In genomic region chr7:231030-231857, GRCh38 we compare ENCODE assay signal across 15 cellular contexts. TPM values are rescaled to one million over a fixed set of nuclear protein-coding genes. Genes with fewer than 3 reads are reported as not detected.
DNase-seq lines count a peak whose midpoint lies in the region; ATAC-seq, FAIRE-seq and TF ChIP-seq lines count a peak whose summit lies in the region.
"Had no signal": no experiment of that assay in that cellular context is flagged by ENCODE, and none has a peak within 500 bp of the region (broad histone marks: within the 10 kb centered on the region; RNA-seq: fewer than 3 reads in every experiment).

No MANE protein-coding gene starts in this region.

- ATAC-seq in HG03571 (IDR thresholded peaks at IDR 0.05; ENCODE audit: unreplicated experiment) = no peak
- ATAC-seq: GM12878; naive thymus-derived CD8-positive, alpha-beta T cell had no signal

- POLR2A ChIA-PET in H1 (lab: Charles Lee; ENCODE audit: partially characterized antibody) = no interaction called here

- no peak overlapping the region; the same call in 1 of the 2 replicates for H3K27ac Mint-ChIP-seq in HFFc6
- peak overlapping the region; percentile 45 to 80 (median 49) for H3K27ac Mint-ChIP-seq in nephron
- H3K27ac Mint-ChIP-seq: CD4-positive, CD25-positive, alpha-beta regulatory T cell; naive thymus-derived CD8-positive, alpha-beta T cell had no signal

- H2BK20ac ChIP-seq in H1 (ENCODE audit: low read length) = no peak overlapping the region

- no peak overlapping the region for H4K91ac ChIP-seq in H1 (replicated peaks; ENCODE audit: insufficient read length, low read length)

- H3K4me1 ChIP-seq in H1 (replicated peaks in 1 of 4; ENCODE audit: control insufficient read depth in 3 of 4, insufficient read depth in 4 of 4, low read length in 3 of 4) (no peaks in the 10 kb centered on the region), SJCRH30 (no peaks in the 10 kb centered on the region)

- no peak overlapping the region for H2BK120ac ChIP-seq in H1 (replicated peaks; ENCODE audit: low read depth, low read length)

- H2BK15ac ChIP-seq in H1 (ENCODE audit: low read length) = no peak overlapping the region

- 0 out of 2 replicates have a peak overlapping the region, but pooled peaks have one; percentile 30 for H2BK5ac ChIP-seq in H1 (ENCODE audit: low read depth, low read length)

- H3K36me3 Mint-ChIP-seq in HFFc6 (ENCODE audit: low read depth) = no peaks in the 10 kb centered on the region
- H3K36me3 Mint-ChIP-seq in nephron (ENCODE audit: low read depth) = peaks cover 16% of the 10 kb centered on the region
- H3K36me3 Mint-ChIP-seq: CD4-positive, CD25-positive, alpha-beta regulatory T cell; naive thymus-derived CD8-positive, alpha-beta T cell had no signal

- H3K4me2 ChIP-seq in H1 (ENCODE audit: insufficient read depth in 1 of 2, low read depth in 2 of 2, low read length in 2 of 2) = no peak overlapping the region

- H3K4ac ChIP-seq in H1 (replicated peaks; ENCODE audit: insufficient read length, low read depth, low read length) = no peak overlapping the region

- CTCF ChIA-PET in H1 (lab: Charles Lee; ENCODE audit: partially characterized antibody) = interaction anchor here (0.7 to 5.0 kb wide), 11 partner anchors 11 to 189 kb away, joined by 3 to 22 read pairs (median 3); partner anchors contain the start of gene FOXL3

- no peak overlapping the region for H3K18ac ChIP-seq in H1 (ENCODE audit: extremely low read depth, low read length)

- H3K27me3 ChIP-seq in H1 (replicated peaks in 1 of 4; ENCODE audit: control insufficient read depth in 3 of 4, extremely low read depth in 1 of 4, insufficient read depth in 3 of 4, low read length in 3 of 4) (no peaks in the 10 kb centered on the region), SJCRH30 (no peaks in the 10 kb centered on the region)

- H3K4me3 Mint-ChIP-seq in HFFc6 (no peak overlapping the region), nephron (peak overlapping the region in 1 of 3 experiments; percentile 22)
- H3K4me3 Mint-ChIP-seq: CD4-positive, CD25-positive, alpha-beta regulatory T cell had no signal

- no peak overlapping the region for H3K23ac ChIP-seq in H1 (ENCODE audit: insufficient read length)

- no peak overlapping the region for H3K56ac ChIP-seq in H1 (replicated peaks; ENCODE audit: insufficient read length, low read depth, low read length)

- H2BK12ac ChIP-seq in H1 (ENCODE audit: low read depth, low read length) = no peak overlapping the region

- 83% methylated on average over 32 of the region's 38 CpGs; no CpG with 5 or more reads in 1 of the 2 experiments for WGBS in H1 (ENCODE audit: extremely low coverage in 1 of 2, insufficient coverage in 1 of 2, insufficient read length in 1 of 2, insufficient replicate concordance in 2 of 2, low coverage in 1 of 2, low lambda C conversion rate in 2 of 2, missing lambda C conversion rate in 1 of 2), 2 experiments

- no peak overlapping the region for H3K27ac ChIP-seq in 22Rv1
- no peak overlapping the region for H3K27ac ChIP-seq in H1 (ENCODE audit: low read depth, low read length)
- H3K27ac ChIP-seq in SJCRH30 = no peak overlapping the region

- no peaks in the 10 kb centered on the region for H3K79me2 ChIP-seq in H1 (ENCODE audit: control insufficient read depth in 1 of 2, insufficient read depth in 2 of 2, low read length in 2 of 2)

- no peak overlapping the region for H3K9ac ChIP-seq in H1 (replicated peaks in 1 of 4; ENCODE audit: extremely low read depth in 1 of 4, low read depth in 3 of 4, low read length in 3 of 4)

- H3K23me2 ChIP-seq in H1 (ENCODE audit: low read depth, low read length) = no peaks in the 10 kb centered on the region

- H3K9me3 Mint-ChIP-seq in HFFc6 = no peaks in the 10 kb centered on the region
- no peaks in the 10 kb centered on the region for H3K9me3 Mint-ChIP-seq in nephron
- H3K9me3 Mint-ChIP-seq: CD4-positive, CD25-positive, alpha-beta regulatory T cell; naive thymus-derived CD8-positive, alpha-beta T cell had no signal

- no peak overlapping the region for H2AK5ac ChIP-seq in H1 (ENCODE audit: low read depth, low read length)

- FAIRE-seq in H1 (lab: Jason Lieb, UNC) = no peak
- FAIRE-seq: GM12878 had no signal

- no peak for TF ChIP-seq POLR2A in H1 (IDR thresholded peaks at IDR 0.05; ENCODE audit: control extremely low read depth in 1 of 2, low read depth in 2 of 2, low read length in 2 of 2)

- no peak for TF ChIP-seq EP300 in H1 (IDR thresholded peaks at IDR 0.05; ENCODE audit: borderline replicate concordance in 1 of 2, low read depth in 2 of 2, low read length in 2 of 2)

- H2AFZ ChIP-seq in H1 (ENCODE audit: low read length) = no peak overlapping the region

- DNase-seq in HFFc6 = no peak
- no peak for DNase-seq in H1 (ENCODE audit: low read depth in 1 of 2, low spot score in 2 of 2)
- DNase-seq in occipital lobe (lab: John Stamatoyannopoulos, UW) = no peak
- no peak for DNase-seq in DMS53 treated with DMSO at 0.1 percent for 48 hours (lab: John Stamatoyannopoulos, UW; ENCODE audit: unreplicated experiment)
- DNase-seq in SJCRH30 = no peak
- DNase-seq: aorta; CD4-positive, CD25-positive, alpha-beta regulatory T cell; KBM-7; naive thymus-derived CD8-positive, alpha-beta T cell; NCI-H2171 had no signal

- H4K5ac ChIP-seq in H1 (ENCODE audit: insufficient read length, low read depth, low read length) = no peak overlapping the region

- no peak overlapping the region for H3K14ac ChIP-seq in H1 (ENCODE audit: insufficient read length)

- H3K4me3 ChIP-seq in H1 (ENCODE audit: extremely low read depth in 1 of 4, insufficient read depth in 2 of 4, low read depth in 3 of 4, low read length in 4 of 4) = no peak overlapping the region
- H3K4me3 ChIP-seq in SJCRH30 = no peak overlapping the region
- H3K4me3 ChIP-seq: GM12878 had no signal

- H3K4me1 Mint-ChIP-seq in HFFc6 (ENCODE audit: low read depth) (peaks cover 35% of the 10 kb centered on the region), nephron (peaks cover 60% of the 10 kb centered on the region)
- H3K4me1 Mint-ChIP-seq: CD4-positive, CD25-positive, alpha-beta regulatory T cell had no signal

- H3K36me3 ChIP-seq in H1 (ENCODE audit: control insufficient read depth in 2 of 4, insufficient read depth in 4 of 4, low read length in 3 of 4) (peaks cover 0 to 3% (median under 1%) of the 10 kb centered on the region in 4 experiments; a peak in 2 of 8 replicates), SJCRH30 (no peaks in the 10 kb centered on the region)

- H3K9me3 ChIP-seq in H1 (ENCODE audit: insufficient read depth in 2 of 2, low read depth in 1 of 2, low read length in 1 of 2) (no peaks in the 10 kb centered on the region; a peak in 1 of 4 replicates), SJCRH30 (replicated peaks) (no peaks in the 10 kb centered on the region)

- peaks cover 3 to 5% of the 10 kb centered on the region in 2 experiments for H4K20me1 ChIP-seq in H1 (replicated peaks in 1 of 2; ENCODE audit: control insufficient read depth in 1 of 2, insufficient read depth in 2 of 2, low read length in 2 of 2)

- H4K8ac ChIP-seq in H1 (ENCODE audit: extremely low read depth, insufficient read depth, low read length) = no peak overlapping the region

- H3K79me1 ChIP-seq in H1 (ENCODE audit: low read depth, low read length) = peaks cover 9% of the 10 kb centered on the region

- H3K27me3 Mint-ChIP-seq in HFFc6 (ENCODE audit: insufficient read depth) (peaks cover 3% of the 10 kb centered on the region), nephron (ENCODE audit: low read depth) (peaks cover 6% of the 10 kb centered on the region)
- H3K27me3 Mint-ChIP-seq: CD4-positive, CD25-positive, alpha-beta regulatory T cell had no signal

- TF ChIP-seq RAD21 in H1 (IDR thresholded peaks at IDR 0.05 in 1 of 2, conservative IDR thresholded peaks at IDR 0.05 in 1 of 2; ENCODE audit: low read depth in 2 of 2, low read length in 2 of 2) = peak; percentile 33 to 48

- TF ChIP-seq CTCF in 22Rv1 (IDR thresholded peaks at IDR 0.05) (peak; percentile 24), HFFc6 (IDR thresholded peaks at IDR 0.05) (peak; percentile 44), H1 (IDR thresholded peaks at IDR 0.05; ENCODE audit: control extremely low read depth in 1 of 3, insufficient read depth in 1 of 3, low read depth in 1 of 3, low read length in 3 of 3) (peak; percentile 39 to 54 (median 46)), nephron (IDR thresholded peaks at IDR 0.05; ENCODE audit: unreplicated experiment in 3 of 3) (peak in 2 of 3 experiments; percentile 17 to 31)

TF ChIP-seq in H1, 55 proteins besides CTCF, POLR2A, EP300 and RAD21 (continues in another document):
- TF ChIP-seq TAF7 (optimal IDR thresholded peaks at IDR 0.05; ENCODE audit: borderline replicate concordance, low read depth, low read length) = no peak
- no peak for TF ChIP-seq HDAC6 (IDR thresholded peaks at IDR 0.05; ENCODE audit: low read depth, low read length)
- TF ChIP-seq KDM4A (IDR thresholded peaks at IDR 0.05; ENCODE audit: low read depth, low read length, severe bottlenecking) = no peak

RNA-seq across cellular contexts. Expression of gene FAM20C, which starts 38.9 kb away (rescaled TPM):
- 10 to 100 TPM; 22.2 to 31.1 (median 23.2) TPM for total RNA-seq in HFFc6 (2021; fragmentation: NEBNext Ultra II Directional; extraction: Animal tissue kit (Norgen Biotek cat#: 25700))
- 34.7 and 34.8 TPM in 2 replicates for total RNA-seq in H1 (2021; fragmentation: NEBNext Ultra II Directional; extraction: Animal tissue kit (Norgen Biotek cat#: 25700))
- polyA plus RNA-seq in H1 (2011; rRNA removed) = 9.5 and 13.9 TPM in 2 replicates
- polyA plus RNA-seq in H1 (2011; cell fraction: cytosol; rRNA removed) = 10.7 TPM
- 21.4 TPM for polyA plus RNA-seq in H1 (2011; cell fraction: nucleus; rRNA removed)
- 18.4 to 23.9 TPM (median 19.5 TPM) in 4 replicates for polyA plus RNA-seq in H1 (2012, experiment 1 of 2)
- 17.9 TPM for polyA plus RNA-seq in H1 (2012, experiment 2 of 2)
- polyA plus RNA-seq in H1 (2013, experiment 1 of 2) = 21.3 TPM
- polyA plus RNA-seq in H1 (2013, experiment 2 of 2) = 21.1 TPM
- 8.9 and 10.4 TPM in 2 replicates for polyA minus RNA-seq in H1 (2011; rRNA and poly(A)+ RNA removed)
- polyA minus RNA-seq in H1 (2011; cell fraction: cytosol; rRNA and poly(A)+ RNA removed) = 17.1 TPM
- 21.8 TPM for polyA minus RNA-seq in H1 (2011; cell fraction: nucleus; rRNA and poly(A)+ RNA removed)
- total RNA-seq in occipital lobe = 18.1 TPM
- 6.1 and 7.0 TPM in 2 replicates for total RNA-seq in SJCRH30 (2014; rRNA removed; shearing (Covaris generic))
- total RNA-seq: CD4-positive, CD25-positive, alpha-beta regulatory T cell; SK-MEL-5 had no signal
- polyA plus RNA-seq: CD4-positive, CD25-positive, alpha-beta regulatory T cell; GM12878; naive thymus-derived CD8-positive, alpha-beta T cell had no signal

RNA-seq across cellular contexts. Expression of gene FOXL3, which starts 58.7 kb away (rescaled TPM):
- total RNA-seq in HFFc6 (2021; fragmentation: NEBNext Ultra II Directional; extraction: Animal tissue kit (Norgen Biotek cat#: 25700)) = not detected
- total RNA-seq in H1 (2021; fragmentation: NEBNext Ultra II Directional; extraction: Animal tissue kit (Norgen Biotek cat#: 25700)) = not detected in 2 replicates
- polyA plus RNA-seq in H1 (2011; rRNA removed) = not detected in 2 replicates
- not detected for polyA plus RNA-seq in H1 (2011; cell fraction: cytosol; rRNA removed)
- not detected for polyA plus RNA-seq in H1 (2011; cell fraction: nucleus; rRNA removed)
- not detected in 4 replicates for polyA plus RNA-seq in H1 (2012, experiment 1 of 2)
- not detected for polyA plus RNA-seq in H1 (2012, experiment 2 of 2)
- polyA plus RNA-seq in H1 (2013, experiment 1 of 2) = not detected
- not detected for polyA plus RNA-seq in H1 (2013, experiment 2 of 2)
- polyA minus RNA-seq in H1 (2011; rRNA and poly(A)+ RNA removed) = not detected in 2 replicates
- polyA minus RNA-seq in H1 (2011; cell fraction: cytosol; rRNA and poly(A)+ RNA removed) = not detected
- not detected for polyA minus RNA-seq in H1 (2011; cell fraction: nucleus; rRNA and poly(A)+ RNA removed)
- total RNA-seq in occipital lobe = not detected
- total RNA-seq in SJCRH30 (2014; rRNA removed; shearing (Covaris generic)) = not detected in 2 replicates
- total RNA-seq: aorta; CD4-positive, CD25-positive, alpha-beta regulatory T cell; GM12878; naive thymus-derived CD8-positive, alpha-beta T cell; SK-MEL-5 had no signal
- polyA plus RNA-seq: aorta; CD4-positive, CD25-positive, alpha-beta regulatory T cell; GM12878; naive thymus-derived CD8-positive, alpha-beta T cell had no signal
